ENCODE assay signal across 32 cellular contexts in genomic region chr10:48880016-48880705, GRCh38. TPM values are rescaled to one million over a fixed set of nuclear protein-coding genes. Genes with fewer than 3 reads are reported as not detected.
DNase-seq lines count a peak whose midpoint lies in the region; ATAC-seq lines count a peak whose summit lies in the region.
"Had no signal": no experiment of that assay in that cellular context is flagged by ENCODE, and none has a peak within 500 bp of the region (broad histone marks: within the 10 kb centered on the region; RNA-seq: fewer than 3 reads in every experiment).

No MANE protein-coding gene starts in this region.

- H3K36me3 Mint-ChIP-seq in activated CD4-positive, alpha-beta T cell treated with anti-CD3 and anti-CD28 coated beads, Interleukin-2, amount 10 ng/mL, durations not matched to agents 24 days and 14 days (ENCODE audit: low read depth) = no peaks in the 10 kb centered on the region
- H3K36me3 Mint-ChIP-seq in activated CD4-positive, alpha-beta T cell treated with anti-CD3 and anti-CD28 coated beads for 36 hours (ENCODE audit: low read depth) = no peaks in the 10 kb centered on the region
- peaks cover 64 to 88% of the 10 kb centered on the region in 2 donors for H3K36me3 Mint-ChIP-seq in stimulated activated naive B cell treated with anti-CD40 and anti-IgM and Interleukin-4, amounts not matched to agents 10 μg/mL and 1 μg/mL and 100 μg/mL, for 72 hours
- H3K36me3 Mint-ChIP-seq in activated naive CD4-positive, alpha-beta T cell treated with anti-CD3 and anti-CD28 coated beads for 36 hours (ENCODE audit: low read depth) = no peaks in the 10 kb centered on the region
- H3K36me3 Mint-ChIP-seq: activated naive CD8-positive, alpha-beta T cell had no signal

- CTCF ChIA-PET in activated CD4-positive, alpha-beta T cell treated with anti-CD3 and anti-CD28 coated beads for 36 hours (lab: Charles Lee) = interaction anchor here (0.6 to 0.8 kb wide), 2 partner anchors 86 to 251 kb away, joined by 3 read pairs; no protein-coding TSS in a partner anchor
- CTCF ChIA-PET in activated naive CD4-positive, alpha-beta T cell treated with anti-CD3 and anti-CD28 coated beads for 36 hours (lab: Charles Lee) = no interaction called here

- no peak overlapping the region for H3K4me3 Mint-ChIP-seq in activated CD4-positive, alpha-beta T cell treated with anti-CD3 and anti-CD28 coated beads, Interleukin-2, amount 10 ng/mL, durations not matched to agents 24 days and 14 days
- H3K4me3 Mint-ChIP-seq in activated CD4-positive, alpha-beta T cell treated with anti-CD3 and anti-CD28 coated beads for 36 hours = no peak overlapping the region
- H3K4me3 Mint-ChIP-seq in stimulated activated naive B cell treated with anti-CD40 and anti-IgM and Interleukin-4, amounts not matched to agents 10 μg/mL and 1 μg/mL and 100 μg/mL, for 72 hours = no peak overlapping the region
- H3K4me3 Mint-ChIP-seq in activated naive CD4-positive, alpha-beta T cell treated with anti-CD3 and anti-CD28 coated beads for 36 hours = no peak overlapping the region
- H3K4me3 Mint-ChIP-seq: activated naive CD8-positive, alpha-beta T cell; CD4-positive, alpha-beta T cell; stimulated activated naive CD8-positive, alpha-beta T cell treated with anti-CD3 and anti-CD28 coated beads, Interleukin-15, amount 100 ng/mL, for 72 hours had no signal

- H3K9me3 Mint-ChIP-seq in activated CD4-positive, alpha-beta T cell treated with anti-CD3 and anti-CD28 coated beads, Interleukin-2, amount 10 ng/mL, durations not matched to agents 24 days and 14 days = no peaks in the 10 kb centered on the region
- H3K9me3 Mint-ChIP-seq in activated CD4-positive, alpha-beta T cell treated with anti-CD3 and anti-CD28 coated beads for 36 hours (ENCODE audit: low read depth) = no peaks in the 10 kb centered on the region
- H3K9me3 Mint-ChIP-seq in stimulated activated naive B cell treated with anti-CD40 and anti-IgM and Interleukin-4, amounts not matched to agents 10 μg/mL and 1 μg/mL and 100 μg/mL, for 72 hours = peaks cover 2 to 5% of the 10 kb centered on the region in 2 donors
- no peaks in the 10 kb centered on the region for H3K9me3 Mint-ChIP-seq in activated naive CD4-positive, alpha-beta T cell treated with anti-CD3 and anti-CD28 coated beads for 36 hours
- H3K9me3 Mint-ChIP-seq: CD4-positive, alpha-beta T cell; stimulated activated naive CD8-positive, alpha-beta T cell treated with anti-CD3 and anti-CD28 coated beads, Interleukin-15, amount 100 ng/mL, for 72 hours had no signal

- H3K27me3 Mint-ChIP-seq in activated CD4-positive, alpha-beta T cell treated with anti-CD3 and anti-CD28 coated beads, Interleukin-2, amount 10 ng/mL, durations not matched to agents 24 days and 14 days = no peaks in the 10 kb centered on the region
- H3K27me3 Mint-ChIP-seq in activated CD4-positive, alpha-beta T cell treated with anti-CD3 and anti-CD28 coated beads for 36 hours = no peaks in the 10 kb centered on the region
- no peaks in the 10 kb centered on the region for H3K27me3 Mint-ChIP-seq in stimulated activated naive B cell treated with anti-CD40 and anti-IgM and Interleukin-4, amounts not matched to agents 10 μg/mL and 1 μg/mL and 100 μg/mL, for 72 hours
- H3K27me3 Mint-ChIP-seq in activated naive CD4-positive, alpha-beta T cell treated with anti-CD3 and anti-CD28 coated beads for 36 hours (ENCODE audit: low read depth) = no peaks in the 10 kb centered on the region
- H3K27me3 Mint-ChIP-seq: activated naive CD8-positive, alpha-beta T cell; CD4-positive, alpha-beta T cell; stimulated activated naive CD8-positive, alpha-beta T cell treated with anti-CD3 and anti-CD28 coated beads, Interleukin-15, amount 100 ng/mL, for 72 hours had no signal

- peak; percentile 32 for DNase-seq in activated CD4-positive, alpha-beta T cell treated with anti-CD3 and anti-CD28 coated beads, Interleukin-2, amount 10 ng/mL, durations not matched to agents 24 days and 14 days
- DNase-seq in activated CD4-positive, alpha-beta T cell treated with anti-CD3 and anti-CD28 coated beads for 36 hours = no peak
- DNase-seq in NCI-H69 (lab: John Stamatoyannopoulos, UW) = peak; percentile 85
- peak; percentile 56 for DNase-seq in iPS-NIHi7 (ENCODE audit: extremely low spot score)
- DNase-seq in stimulated activated naive B cell treated with anti-CD40 and anti-IgM and Interleukin-4, amounts not matched to agents 10 μg/mL and 1 μg/mL and 100 μg/mL, for 72 hours = no peak
- no peak for DNase-seq in activated naive CD4-positive, alpha-beta T cell treated with anti-CD3 and anti-CD28 coated beads for 36 hours
- DNase-seq: activated CD4-positive, alpha-beta T cell treated with anti-CD3 and anti-CD28 coated beads for 4 hours; CD4-positive, alpha-beta T cell; effector CD8-positive, alpha-beta T cell; erythroblast; Karpas-422; left lung; NCI-H187; NCI-H2171; NCI-H526; right lobe of liver; spleen; stimulated activated CD4-positive, alpha-beta T cell treated with anti-CD3 and anti-CD28 coated beads, Interleukin-2, amount 100 ng/mL, for 24 hours; stimulated activated CD8-positive, alpha-beta memory T cell treated with anti-CD3 and anti-CD28 coated beads, Interleukin-4, amount 100 ng/mL, for 48 hours; stimulated activated naive CD8-positive, alpha-beta T cell treated with anti-CD3 and anti-CD28 coated beads, Interleukin-15, amount 100 ng/mL, for 72 hours; uterus had no signal

- POLR2A ChIA-PET in activated CD4-positive, alpha-beta T cell treated with anti-CD3 and anti-CD28 coated beads for 36 hours (lab: Charles Lee) = no interaction called here

- H3K4me1 Mint-ChIP-seq in activated CD4-positive, alpha-beta T cell treated with anti-CD3 and anti-CD28 coated beads, Interleukin-2, amount 10 ng/mL, durations not matched to agents 24 days and 14 days = no peaks in the 10 kb centered on the region
- no peaks in the 10 kb centered on the region for H3K4me1 Mint-ChIP-seq in activated CD4-positive, alpha-beta T cell treated with anti-CD3 and anti-CD28 coated beads for 36 hours
- H3K4me1 Mint-ChIP-seq in stimulated activated naive B cell treated with anti-CD40 and anti-IgM and Interleukin-4, amounts not matched to agents 10 μg/mL and 1 μg/mL and 100 μg/mL, for 72 hours = peaks cover 12 to 24% of the 10 kb centered on the region in 2 donors
- no peaks in the 10 kb centered on the region for H3K4me1 Mint-ChIP-seq in activated naive CD4-positive, alpha-beta T cell treated with anti-CD3 and anti-CD28 coated beads for 36 hours (ENCODE audit: low read depth)
- H3K4me1 Mint-ChIP-seq: stimulated activated naive CD8-positive, alpha-beta T cell treated with anti-CD3 and anti-CD28 coated beads, Interleukin-15, amount 100 ng/mL, for 72 hours had no signal

- ATAC-seq in activated CD4-positive, alpha-beta T cell treated with anti-CD3 and anti-CD28 coated beads for 36 hours = no peak
- no peak for ATAC-seq in stimulated activated naive B cell treated with anti-CD40 and anti-IgM and Interleukin-4, amounts not matched to agents 10 μg/mL and 1 μg/mL and 100 μg/mL, for 72 hours (replicated peaks)
- no peak for ATAC-seq in HG03342 (IDR thresholded peaks at IDR 0.05; ENCODE audit: unreplicated experiment)
- no peak for ATAC-seq in HG02588 (IDR thresholded peaks at IDR 0.05; ENCODE audit: unreplicated experiment)
- ATAC-seq: GM12878; left lung; right lobe of liver; stimulated activated naive CD8-positive, alpha-beta T cell treated with anti-CD3 and anti-CD28 coated beads, Interleukin-15, amount 100 ng/mL, for 72 hours had no signal

- intact Hi-C loops in activated CD4-positive, alpha-beta T cell treated with anti-CD3 and anti-CD28 coated beads, Interleukin-2, amount 10 ng/mL, durations not matched to agents 24 days and 14 days (cut with micrococcal nuclease) = no loop called here
- intact Hi-C loops in activated CD4-positive, alpha-beta T cell treated with anti-CD3 and anti-CD28 coated beads for 36 hours (cut with DNase I, micrococcal nuclease) = no loop called here
- intact Hi-C loops in activated naive CD4-positive, alpha-beta T cell treated with anti-CD3 and anti-CD28 coated beads for 36 hours (cut with micrococcal nuclease) = no loop called here

- H3K27ac Mint-ChIP-seq in activated CD4-positive, alpha-beta T cell treated with anti-CD3 and anti-CD28 coated beads, Interleukin-2, amount 10 ng/mL, durations not matched to agents 24 days and 14 days = no peak overlapping the region
- H3K27ac Mint-ChIP-seq in activated CD4-positive, alpha-beta T cell treated with anti-CD3 and anti-CD28 coated beads for 36 hours = no peak overlapping the region
- peak overlapping the region; percentile 20 for H3K27ac Mint-ChIP-seq in stimulated activated naive B cell treated with anti-CD40 and anti-IgM and Interleukin-4, amounts not matched to agents 10 μg/mL and 1 μg/mL and 100 μg/mL, for 72 hours
- no peak overlapping the region for H3K27ac Mint-ChIP-seq in activated naive CD4-positive, alpha-beta T cell treated with anti-CD3 and anti-CD28 coated beads for 36 hours
- H3K27ac Mint-ChIP-seq: activated naive CD8-positive, alpha-beta T cell; CD4-positive, alpha-beta T cell; stimulated activated naive CD8-positive, alpha-beta T cell treated with anti-CD3 and anti-CD28 coated beads, Interleukin-15, amount 100 ng/mL, for 72 hours had no signal

RNA-seq across cellular contexts. Expression of gene LRRC18, which starts 59.5 kb away (rescaled TPM):
- total RNA-seq in activated CD4-positive, alpha-beta T cell treated with anti-CD3 and anti-CD28 coated beads, Interleukin-2, amount 10 ng/mL, durations not matched to agents 24 days and 14 days = not detected in 2 replicates
- total RNA-seq in activated CD4-positive, alpha-beta T cell treated with anti-CD3 and anti-CD28 coated beads for 36 hours = not detected
- not detected for total RNA-seq in activated naive CD4-positive, alpha-beta T cell treated with anti-CD3 and anti-CD28 coated beads for 36 hours
- total RNA-seq: A673; breast epithelium; CD4-positive, alpha-beta T cell; Daoy; mesenteric fat pad; myocyte; posterior vena cava; right lobe of liver; spleen; thoracic aorta had no signal

Comparison
In these comparisons a context has a peak if more than half of its experiments do, and no peak if none do; other contexts are left out.
1. DNase-seq: peak in activated CD4-positive, alpha-beta T cell treated with anti-CD3 and anti-CD28 coated beads, Interleukin-2, amount 10 ng/mL, durations not matched to agents 24 days and 14 days (single experiment), NCI-H69 (single experiment) and iPS-NIHi7 (single experiment); none in activated CD4-positive, alpha-beta T cell treated with anti-CD3 and anti-CD28 coated beads for 36 hours (single experiment), stimulated activated naive B cell treated with anti-CD40 and anti-IgM and Interleukin-4, amounts not matched to agents 10 μg/mL and 1 μg/mL and 100 μg/mL, for 72 hours (single experiment) and activated naive CD4-positive, alpha-beta T cell treated with anti-CD3 and anti-CD28 coated beads for 36 hours (single experiment).